ENCODE assay signal across 8 cellular contexts in the genomic region with DNA sequence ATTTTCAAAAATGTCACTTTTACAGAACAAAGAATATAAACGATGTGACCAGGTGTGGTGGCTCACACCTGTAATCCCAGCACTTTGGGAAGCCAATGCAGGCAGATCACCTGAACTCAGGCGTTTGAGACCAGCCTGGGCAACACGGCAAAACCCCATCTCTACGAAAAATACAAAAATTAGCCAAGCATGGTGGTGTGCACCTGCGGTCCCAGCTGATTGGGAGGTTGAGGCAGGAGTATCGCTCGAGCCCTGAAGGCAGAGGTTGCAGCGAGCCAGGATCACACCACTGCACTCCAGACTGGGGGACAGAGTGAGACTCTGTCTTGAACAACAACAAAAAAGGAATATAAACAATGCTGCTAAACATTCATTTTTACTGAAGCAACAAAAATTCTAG.
"Had no signal": no experiment of that assay in that cellular context is flagged by ENCODE, and none has a peak within 500 bp of the region (broad histone marks: within the 10 kb centered on the region; RNA-seq: fewer than 3 reads in every experiment).

No MANE protein-coding gene starts in this region.

- H3K27ac Mint-ChIP-seq: IgD-negative memory B cell had no signal

- H3K4me3 Mint-ChIP-seq: H9, IgD-negative memory B cell had no signal

- H3K27me3 Mint-ChIP-seq: IgD-negative memory B cell had no signal

- DNase-seq: GOT3, H9, HCEC 1CT, KBM-7 had no signal

- H3K9ac ChIP-seq: KMS-11 had no signal

- H3K27ac ChIP-seq: HL-60, KMS-11 had no signal

- H3K4me2 ChIP-seq: KMS-11 had no signal

- H3K9me3 Mint-ChIP-seq: H9, IgD-negative memory B cell had no signal

- FAIRE-seq: H54 had no signal
